Comparison of ENCODE assay signal across 1 cellular context in genomic region chr17:73411330-73411747, GRCh38.
TF ChIP-seq lines count a peak whose summit lies in the region.

No MANE protein-coding gene starts in this region.

TF ChIP-seq in WTC11, 78 proteins besides CTCF, POLR2A, EP300 and RAD21 (continued from another document):
- TF ChIP-seq FOXJ3 (CRISPR knock-in tag; IDR thresholded peaks at IDR 0.05; ENCODE audit: borderline replicate concordance), result no peak
